In genomic region chr12:121802485-121802842, GRCh38 we compare ENCODE assay signal across 8 cellular contexts. TPM values are rescaled to one million over a fixed set of nuclear protein-coding genes. Genes with fewer than 3 reads are reported as not detected.
DNase-seq lines count a peak whose midpoint lies in the region; ATAC-seq and TF ChIP-seq lines count a peak whose summit lies in the region.

No MANE protein-coding gene starts in this region.

- peak overlapping the region; percentile 98 to 99 (median 99) for H3K27ac Mint-ChIP-seq in CD4-positive, alpha-beta memory T cell

- H3K4me2 ChIP-seq in OCI-LY1 (ENCODE audit: low read length): peak overlapping the region; percentile 85

- H3K9ac ChIP-seq in OCI-LY1 (ENCODE audit: low read length) (peak overlapping the region; percentile 86), endocrine pancreas (ENCODE audit: control insufficient read depth, insufficient read depth, low read length) (peak overlapping the region; percentile 14)

- H3K4me3 ChIP-seq in CD4-positive, alpha-beta memory T cell (ENCODE audit: low read length in 2 of 2): peak overlapping the region; percentile 98
- H3K4me3 ChIP-seq in OCI-LY1 (ENCODE audit: low read depth, low read length, poor library complexity, severe bottlenecking): peak overlapping the region; percentile 79
- H3K4me3 ChIP-seq in endocrine pancreas (ENCODE audit: control insufficient read depth, insufficient read depth, low read length): peak overlapping the region; percentile 89
- peak overlapping the region; percentile 84 to 95 for H3K4me3 ChIP-seq in neutrophil (ENCODE audit: low read depth in 1 of 2, low read length in 1 of 2)

- H4K20me1 ChIP-seq in OCI-LY1 (ENCODE audit: insufficient read depth, low read length): no peaks in the 10 kb centered on the region

- H3K27me3 Mint-ChIP-seq in CD4-positive, alpha-beta memory T cell: no peaks in the 10 kb centered on the region

- TF ChIP-seq CTCF in OCI-LY1 (IDR thresholded peaks at IDR 0.05; ENCODE audit: low read length) (no peak), neutrophil (IDR thresholded peaks at IDR 0.05) (no peak)

- H3K36me3 ChIP-seq in CD4-positive, alpha-beta memory T cell (ENCODE audit: insufficient read depth, low read length): peaks cover 16% of the 10 kb centered on the region
- H3K36me3 ChIP-seq in OCI-LY1 (ENCODE audit: insufficient read depth, low read length) (peaks cover 7% of the 10 kb centered on the region; the same call in 1 of the 2 replicates), endocrine pancreas (ENCODE audit: control insufficient read depth, insufficient read depth, low read length) (no peaks in the 10 kb centered on the region), neutrophil (peaks cover 16% of the 10 kb centered on the region)

- H3K4me1 ChIP-seq in CD4-positive, alpha-beta memory T cell (ENCODE audit: insufficient read depth, low read length): peaks cover 37% of the 10 kb centered on the region
- H3K4me1 ChIP-seq in OCI-LY1 (ENCODE audit: insufficient read depth, low read length, severe bottlenecking): peaks cover 62% of the 10 kb centered on the region
- peaks cover 4% of the 10 kb centered on the region for H3K4me1 ChIP-seq in endocrine pancreas (ENCODE audit: control insufficient read depth, insufficient read depth, low read length)
- H3K4me1 ChIP-seq in neutrophil (ENCODE audit: control insufficient read depth in 1 of 2, insufficient read depth in 1 of 2, low read depth in 1 of 2, low read length in 1 of 2): peaks cover 55 to 62% of the 10 kb centered on the region in 2 experiments

- H2AFZ ChIP-seq in OCI-LY1 (ENCODE audit: low read length): no peak overlapping the region

- H3K27me3 ChIP-seq in CD4-positive, alpha-beta memory T cell (ENCODE audit: insufficient read depth, low read length): no peaks in the 10 kb centered on the region
- no peaks in the 10 kb centered on the region for H3K27me3 ChIP-seq in OCI-LY1 (ENCODE audit: insufficient read depth, low read length)
- H3K27me3 ChIP-seq in endocrine pancreas (ENCODE audit: control insufficient read depth, insufficient read depth, low read length): no peaks in the 10 kb centered on the region
- no peaks in the 10 kb centered on the region for H3K27me3 ChIP-seq in neutrophil

- DNase-seq in CD4-positive, alpha-beta memory T cell: no peak
- no peak for DNase-seq in NCI-H510A treated with DMSO at 0.1 percent for 48 hours (lab: John Stamatoyannopoulos, UW)
- DNase-seq in Ammon's horn (ENCODE audit: low spot score): no peak
- DNase-seq in SW480 (ENCODE audit: low spot score): no peak

- peaks cover 21 to 60% (median 36%) of the 10 kb centered on the region in 4 donors for H3K4me1 Mint-ChIP-seq in CD4-positive, alpha-beta memory T cell

- H3K9me3 Mint-ChIP-seq in CD4-positive, alpha-beta memory T cell: peaks cover 0 to 3% (median 0%) of the 10 kb centered on the region in 8 donors

- peaks cover 8% of the 10 kb centered on the region; the same call in 1 of the 2 replicates for H3K79me2 ChIP-seq in OCI-LY1 (ENCODE audit: insufficient read depth, low read length)

- H3F3A ChIP-seq in OCI-LY1 (ENCODE audit: insufficient read depth, low read length): no peaks in the 10 kb centered on the region

- no peak for ATAC-seq in HG02588 (IDR thresholded peaks at IDR 0.05; ENCODE audit: unreplicated experiment)

- H3K27ac ChIP-seq in CD4-positive, alpha-beta memory T cell (ENCODE audit: low read depth, low read length): peak overlapping the region; percentile 91
- H3K27ac ChIP-seq in OCI-LY1 (ENCODE audit: low read depth, low read length, poor library complexity, severe bottlenecking) (peak overlapping the region; percentile 95), neutrophil (peak overlapping the region; percentile 100)

- POLR2A ChIA-PET in CD4-positive, alpha-beta memory T cell (lab: Charles Lee; ENCODE audit: partially characterized antibody): interaction anchor here (0.7 to 44.6 kb wide), 24 partner anchors 6 to 1601 kb away, joined by 3 to 2727 read pairs (median 6); partner anchors contain the start of genes ABCB9, DIABLO, KDM2B and ORAI1

- CTCF ChIA-PET in CD4-positive, alpha-beta memory T cell (lab: Charles Lee; ENCODE audit: partially characterized antibody): interaction anchor here (1.0 to 16.7 kb wide), 10 partner anchors 6 to 178 kb away, joined by 3 to 918 read pairs (median 4); partner anchors contain the start of genes CFAP251, PSMD9, RHOF and SETD1B

- peaks cover 17 to 56% of the 10 kb centered on the region in 2 donors for H3K36me3 Mint-ChIP-seq in CD4-positive, alpha-beta memory T cell

- intact Hi-C loops in CD4-positive, alpha-beta memory T cell (cut with micrococcal nuclease): loop anchor here (1.0 kb wide), 2 partner anchors 8 to 37 kb away; no protein-coding TSS in a partner anchor

- H3K9me2 ChIP-seq in OCI-LY1 (ENCODE audit: low read depth, low read length): no peaks in the 10 kb centered on the region

- no peaks in the 10 kb centered on the region for H3K9me3 ChIP-seq in CD4-positive, alpha-beta memory T cell (ENCODE audit: control insufficient read depth in 1 of 2, low read length in 2 of 2)
- no peaks in the 10 kb centered on the region for H3K9me3 ChIP-seq in OCI-LY1 (ENCODE audit: low read length)
- H3K9me3 ChIP-seq in endocrine pancreas (ENCODE audit: control insufficient read depth, low read length): no peaks in the 10 kb centered on the region
- no peaks in the 10 kb centered on the region for H3K9me3 ChIP-seq in neutrophil

- peak overlapping the region; percentile 92 to 99 (median 98) for H3K4me3 Mint-ChIP-seq in CD4-positive, alpha-beta memory T cell

RNA-seq across cellular contexts. Expression of gene SETD1B, which starts 1.3 kb away (rescaled TPM):
- 10 to 100 TPM; 67.1 to 69.3 TPM for total RNA-seq in CD4-positive, alpha-beta memory T cell
- polyA plus RNA-seq in CD4-positive, alpha-beta memory T cell: 1 to 10 TPM in 1 of 2 donors, under 1 TPM in 1; 0.13 to 3.3 TPM

RNA-seq across cellular contexts. Expression of gene RHOF, which starts 9.0 kb away (rescaled TPM):
- total RNA-seq in CD4-positive, alpha-beta memory T cell: 100 to 1,000 TPM; 137 to 138 TPM
- polyA plus RNA-seq in CD4-positive, alpha-beta memory T cell: 100 to 1,000 TPM in 1 of 2 donors, 10 to 100 TPM in 1; 72.6 to 106 TPM

RNA-seq across cellular contexts. Expression of gene HPD, which starts 56.2 kb away (rescaled TPM):
- not detected for total RNA-seq in CD4-positive, alpha-beta memory T cell
- polyA plus RNA-seq in CD4-positive, alpha-beta memory T cell: not detected
